ENCODE assay signal across 23 cellular contexts in the genomic region with DNA sequence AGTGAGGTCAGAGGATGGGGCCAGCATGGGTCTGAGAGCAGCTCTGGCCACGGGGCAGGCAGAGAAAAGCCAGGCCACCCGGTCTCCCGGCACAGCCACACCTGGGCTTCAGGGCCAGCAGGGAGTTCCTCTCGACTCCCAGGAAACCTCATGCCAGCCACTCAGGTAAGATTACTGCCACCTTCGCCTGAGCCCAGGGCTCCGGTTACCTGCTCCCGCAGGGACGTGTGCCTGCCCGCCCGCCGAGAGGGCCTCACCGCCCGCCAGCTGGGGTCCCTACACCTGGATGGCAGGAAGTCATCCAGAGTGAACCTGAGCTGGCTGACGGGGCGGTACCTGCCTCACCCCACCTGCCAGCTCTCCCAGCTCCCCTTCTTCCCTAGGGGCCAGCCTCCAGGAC. TPM values are rescaled to one million over a fixed set of nuclear protein-coding genes. Genes with fewer than 3 reads are reported as not detected.
A peak's percentile ranks its signal among the peaks of the same experiment; 100 is the strongest.
DNase-seq lines count a peak whose midpoint lies in the region; ATAC-seq and TF ChIP-seq lines count a peak whose summit lies in the region.
"Had no signal": no experiment of that assay in that cellular context is flagged by ENCODE, and none has a peak within 500 bp of the region (broad histone marks: within the 10 kb centered on the region; RNA-seq: fewer than 3 reads in every experiment).

No MANE protein-coding gene starts in this region.

- H2BK5ac ChIP-seq in mesenchymal stem cell (ENCODE audit: low read depth, low read length, poor library complexity, severe bottlenecking) = no peak overlapping the region

- H3K9me3 Mint-ChIP-seq in endothelial cell (ENCODE audit: unreplicated experiment) (no peaks in the 10 kb centered on the region), neural progenitor cell (no peaks in the 10 kb centered on the region)
- H3K9me3 Mint-ChIP-seq: activated CD4-positive, alpha-beta memory T cell treated with anti-CD3 and anti-CD28 coated beads, Interleukin-2, amount 10 ng/mL, durations not matched to agents 7 days and 5 days; CD4-positive, alpha-beta memory T cell; dendritic cell treated with granulocyte-macrophage colony-stimulating factor and Interleukin-4, amounts not matched to agents 40 ng/mL and 50 ng/mL, for 4 days; nephron progenitor cell had no signal

- no peak overlapping the region for H4K8ac ChIP-seq in mesenchymal stem cell (ENCODE audit: low read length)

- H2BK12ac ChIP-seq in mesenchymal stem cell (ENCODE audit: low read length in 2 of 2) = no peak overlapping the region

- H3K4me3 Mint-ChIP-seq in endothelial cell (ENCODE audit: unreplicated experiment) (no peak overlapping the region), neural progenitor cell (no peak overlapping the region)
- H3K4me3 Mint-ChIP-seq: activated CD4-positive, alpha-beta memory T cell treated with anti-CD3 and anti-CD28 coated beads, Interleukin-2, amount 10 ng/mL, durations not matched to agents 7 days and 5 days; CD4-positive, alpha-beta memory T cell; dendritic cell treated with granulocyte-macrophage colony-stimulating factor and Interleukin-4, amounts not matched to agents 40 ng/mL and 50 ng/mL, for 4 days; nephron progenitor cell; stimulated activated naive B cell treated with anti-CD40 and anti-IgM and Interleukin-4, amounts not matched to agents 10 μg/mL and 1 μg/mL and 100 μg/mL, for 72 hours had no signal

- TF ChIP-seq CTCF in endothelial cell (IDR thresholded peaks at IDR 0.05; ENCODE audit: unreplicated experiment) = no peak
- no peak for TF ChIP-seq CTCF in neural progenitor cell (IDR thresholded peaks at IDR 0.05)

- H3K27ac Mint-ChIP-seq in endothelial cell (ENCODE audit: unreplicated experiment) = peak overlapping the region; percentile 48
- no peak overlapping the region for H3K27ac Mint-ChIP-seq in neural progenitor cell
- H3K27ac Mint-ChIP-seq: activated CD4-positive, alpha-beta memory T cell treated with anti-CD3 and anti-CD28 coated beads, Interleukin-2, amount 10 ng/mL, durations not matched to agents 7 days and 5 days; CD4-positive, alpha-beta memory T cell; dendritic cell treated with granulocyte-macrophage colony-stimulating factor and Interleukin-4, amounts not matched to agents 40 ng/mL and 50 ng/mL, for 4 days; nephron progenitor cell; progenitor cell of endocrine pancreas had no signal

- DNase-seq in DMS153 treated with DMSO at 0.1 percent for 48 hours (lab: John Stamatoyannopoulos, UW; ENCODE audit: unreplicated experiment) (peak; percentile 38), NCI-H1436 (lab: John Stamatoyannopoulos, UW) (peak; percentile 84), NCI-H2171 (lab: John Stamatoyannopoulos, UW) (peak; percentile 96), endothelial cell (ENCODE audit: low spot score) (no peak), neural progenitor cell (ENCODE audit: low spot score) (no peak), mesenchymal stem cell (no peak)
- DNase-seq: activated CD4-positive, alpha-beta memory T cell treated with anti-CD3 and anti-CD28 coated beads, Interleukin-2, amount 10 ng/mL, durations not matched to agents 7 days and 5 days; activated naive CD4-positive, alpha-beta T cell; amniotic stem cell; CD4-positive, alpha-beta memory T cell; head of caudate nucleus; left ventricle myocardium inferior; NCI-H1930; nephron progenitor cell; RPMI8226; stimulated activated CD4-positive, alpha-beta T cell treated with anti-CD3 and anti-CD28 coated beads, Interleukin-2, amount 100 ng/mL, for 24 hours; stimulated activated naive B cell treated with anti-CD40 and anti-IgM and Interleukin-4, amounts not matched to agents 10 μg/mL and 1 μg/mL and 100 μg/mL, for 72 hours; thyroid gland had no signal

- H3K4me1 Mint-ChIP-seq in endothelial cell (ENCODE audit: unreplicated experiment) (peaks cover 38% of the 10 kb centered on the region), neural progenitor cell (no peaks in the 10 kb centered on the region)
- H3K4me1 Mint-ChIP-seq: activated CD4-positive, alpha-beta memory T cell treated with anti-CD3 and anti-CD28 coated beads, Interleukin-2, amount 10 ng/mL, durations not matched to agents 7 days and 5 days; CD4-positive, alpha-beta memory T cell had no signal

- H4K91ac ChIP-seq in mesenchymal stem cell (ENCODE audit: low read length) = no peak overlapping the region

- ATAC-seq in GM19328 (IDR thresholded peaks at IDR 0.05; ENCODE audit: unreplicated experiment) = no peak
- no peak for ATAC-seq in GM18907 (IDR thresholded peaks at IDR 0.05; ENCODE audit: unreplicated experiment)
- ATAC-seq: HCT116; stimulated activated naive B cell treated with anti-CD40 and anti-IgM and Interleukin-4, amounts not matched to agents 10 μg/mL and 1 μg/mL and 100 μg/mL, for 72 hours had no signal

- H3K4me1 ChIP-seq in neural progenitor cell = peaks cover 7% of the 10 kb centered on the region
- peaks cover 7% of the 10 kb centered on the region for H3K4me1 ChIP-seq in mesenchymal stem cell (ENCODE audit: control insufficient read depth, insufficient read depth, low read depth, low read length)
- H3K4me1 ChIP-seq: thyroid gland had no signal

- H3K27ac ChIP-seq in neural progenitor cell = no peak overlapping the region
- no peak overlapping the region for H3K27ac ChIP-seq in mesenchymal stem cell (ENCODE audit: low read length, poor library complexity, severe bottlenecking)
- H3K27ac ChIP-seq: left ventricle myocardium inferior, thyroid gland had no signal

- H3K36me3 Mint-ChIP-seq in endothelial cell (ENCODE audit: low read depth, unreplicated experiment) (no peaks in the 10 kb centered on the region), neural progenitor cell (no peaks in the 10 kb centered on the region)
- H3K36me3 Mint-ChIP-seq: CD4-positive, alpha-beta memory T cell; stimulated activated naive B cell treated with anti-CD40 and anti-IgM and Interleukin-4, amounts not matched to agents 10 μg/mL and 1 μg/mL and 100 μg/mL, for 72 hours had no signal

- H3K27me3 Mint-ChIP-seq in endothelial cell (ENCODE audit: unreplicated experiment) (peaks cover 23% of the 10 kb centered on the region), neural progenitor cell (ENCODE audit: insufficient read depth, low read depth) (peaks cover 3% of the 10 kb centered on the region)
- H3K27me3 Mint-ChIP-seq: activated CD4-positive, alpha-beta memory T cell treated with anti-CD3 and anti-CD28 coated beads, Interleukin-2, amount 10 ng/mL, durations not matched to agents 7 days and 5 days; CD4-positive, alpha-beta memory T cell had no signal

- H3K18ac ChIP-seq in mesenchymal stem cell (ENCODE audit: low read depth in 1 of 2, low read length in 2 of 2) = no peak overlapping the region

- no peaks in the 10 kb centered on the region for H3K9me3 ChIP-seq in neural progenitor cell (ENCODE audit: low read depth)
- H3K9me3 ChIP-seq in mesenchymal stem cell (ENCODE audit: control insufficient read depth, low read length) = peaks cover 3% of the 10 kb centered on the region
- H3K9me3 ChIP-seq: left ventricle myocardium inferior, thyroid gland had no signal

- H3K14ac ChIP-seq in mesenchymal stem cell (ENCODE audit: low read length in 2 of 2) = no peak overlapping the region

- H3K9ac ChIP-seq in neural progenitor cell = no peak overlapping the region
- H3K9ac ChIP-seq in mesenchymal stem cell (ENCODE audit: low read length) = no peak overlapping the region

- H3K4me2 ChIP-seq in neural progenitor cell (no peak overlapping the region), mesenchymal stem cell (ENCODE audit: low read length, poor library complexity, severe bottlenecking) (no peak overlapping the region)

- no peak overlapping the region for H2AFZ ChIP-seq in neural progenitor cell (replicated peaks)
- H2AFZ ChIP-seq in mesenchymal stem cell (ENCODE audit: low read depth, low read length) = no peak overlapping the region

- no peak overlapping the region for H3K4ac ChIP-seq in mesenchymal stem cell (ENCODE audit: low read depth in 1 of 2, low read length in 2 of 2)

- WGBS in mesenchymal stem cell = 77% methylated on average over 15 of the region's 15 CpGs

- no peaks in the 10 kb centered on the region for H3K79me1 ChIP-seq in mesenchymal stem cell (replicated peaks; ENCODE audit: low read length, poor library complexity, severe bottlenecking)

- H3K27me3 ChIP-seq in neural progenitor cell (peaks cover 6% of the 10 kb centered on the region), mesenchymal stem cell (ENCODE audit: control insufficient read depth in 1 of 2, insufficient read depth in 1 of 2, low read length in 2 of 2) (peaks cover 34 to 35% of the 10 kb centered on the region in 2 experiments)
- H3K27me3 ChIP-seq: thyroid gland had no signal

- no peak overlapping the region for H2AK5ac ChIP-seq in mesenchymal stem cell (ENCODE audit: low read length, severe bottlenecking)

- H2BK15ac ChIP-seq in mesenchymal stem cell (ENCODE audit: low read depth, poor library complexity, severe bottlenecking) = no peak overlapping the region

- no peaks in the 10 kb centered on the region for H3K79me2 ChIP-seq in neural progenitor cell (ENCODE audit: low read depth)

- H3K4me3 ChIP-seq in neural progenitor cell (no peak overlapping the region), mesenchymal stem cell (ENCODE audit: insufficient read depth in 1 of 2, low read depth in 1 of 2, low read length in 2 of 2) (no peak overlapping the region)
- H3K4me3 ChIP-seq: left ventricle myocardium inferior, thyroid gland had no signal

- H3F3A ChIP-seq in neural progenitor cell (ENCODE audit: low read depth) = no peaks in the 10 kb centered on the region

- no peak overlapping the region for H3K23ac ChIP-seq in mesenchymal stem cell (ENCODE audit: low read length in 2 of 2)

- H2BK120ac ChIP-seq in mesenchymal stem cell (ENCODE audit: low read depth, low read length) = no peak overlapping the region

- no peaks in the 10 kb centered on the region for H3K36me3 ChIP-seq in neural progenitor cell
- H3K36me3 ChIP-seq in mesenchymal stem cell (ENCODE audit: control insufficient read depth in 1 of 2, insufficient read depth in 2 of 2, low read depth in 1 of 2, low read length in 2 of 2) = no peaks in the 10 kb centered on the region
- H3K36me3 ChIP-seq: left ventricle myocardium inferior, thyroid gland had no signal

- peaks cover 3% of the 10 kb centered on the region for H4K20me1 ChIP-seq in neural progenitor cell (ENCODE audit: low read depth)

RNA-seq across cellular contexts. Expression of a gene that starts 7.3 kb away (rescaled TPM):
- total RNA-seq in endothelial cell (ENCODE audit: unreplicated experiment) (280 TPM), neural progenitor cell (ENCODE audit: low replicate concordance) (2.1 and 4.3 TPM in 2 replicates)
- polyA plus RNA-seq in mesenchymal stem cell (2013, experiment 1 of 2) = 0.94 TPM
- polyA plus RNA-seq in mesenchymal stem cell (2013, experiment 2 of 2) = 0.81 TPM
- polyA plus RNA-seq: CD4-positive, alpha-beta memory T cell had no signal

RNA-seq across cellular contexts. Expression of a gene that starts 19.8 kb away (rescaled TPM):
- total RNA-seq in endothelial cell (ENCODE audit: unreplicated experiment) (135 TPM), neural progenitor cell (ENCODE audit: low replicate concordance) (5.5 and 27.0 TPM in 2 replicates)
- 18.8 TPM for polyA plus RNA-seq in mesenchymal stem cell (2013, experiment 1 of 2)
- 21.0 TPM for polyA plus RNA-seq in mesenchymal stem cell (2013, experiment 2 of 2)

Comparison
In these comparisons a context has a peak if more than half of its experiments do, and no peak if none do; other contexts are left out.
1. DNase-seq: peak in DMS153 treated with DMSO at 0.1 percent for 48 hours (single experiment), NCI-H1436 (single experiment) and NCI-H2171 (single experiment); none in endothelial cell (single experiment), neural progenitor cell (single experiment) and mesenchymal stem cell (single experiment).
2. RNA of a gene that starts 7.3 kb away (total RNA-seq): 280 TPM in endothelial cell (single experiment); 2.1 to 4.3 TPM in neural progenitor cell; every median in the first group is over 10 times any median in the second.